ENCODE assay signal across 9 cellular contexts in the genomic region with DNA sequence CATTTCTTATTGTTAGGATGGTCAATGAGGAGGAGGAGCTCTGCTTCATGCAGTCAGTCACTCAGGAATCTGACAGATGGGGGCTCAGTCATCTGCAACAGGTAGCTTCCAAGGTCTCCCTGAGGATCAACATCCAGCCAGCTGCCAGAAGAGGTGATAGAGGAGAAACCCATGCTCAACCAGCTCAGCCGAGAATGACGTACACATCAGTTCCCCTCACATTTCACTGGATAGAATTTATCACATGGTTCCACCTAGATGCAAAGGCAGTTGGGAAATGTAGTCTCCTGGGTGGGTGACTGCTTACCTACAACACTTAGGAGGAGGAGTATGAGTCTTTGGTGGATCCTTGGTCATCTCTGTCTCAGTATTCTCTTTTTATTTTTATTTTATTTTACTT.
DNase-seq lines count a peak whose midpoint lies in the region; ATAC-seq and TF ChIP-seq lines count a peak whose summit lies in the region.
"Had no signal": no experiment of that assay in that cellular context is flagged by ENCODE, and none has a peak within 500 bp of the region (broad histone marks: within the 10 kb centered on the region; RNA-seq: fewer than 3 reads in every experiment).

No MANE protein-coding gene starts in this region.

- H3K4me3 ChIP-seq in transverse colon: no peak overlapping the region

- POLR2A ChIA-PET in RWPE1 (lab: Yijun Ruan, JAX; ENCODE audit: low non-redundant PET): interaction anchor here (0.8 kb wide), 1 partner anchor 13 kb away, joined by 5 read pairs; no protein-coding TSS in a partner anchor

- 10% methylated on average over 2 of the region's 2 CpGs; no CpG with 5 or more reads in 1 of the 2 donors for WGBS in transverse colon (ENCODE audit: low coverage in 1 of 2), 2 donors

- H3K36me3 ChIP-seq in transverse colon: no peaks in the 10 kb centered on the region

- H3K27me3 ChIP-seq in transverse colon: no peaks in the 10 kb centered on the region

- intact Hi-C loops in transverse colon (cut with DNase I; ENCODE audit: low total_unique reads): no loop called here

- no peak for TF ChIP-seq POLR2A in transverse colon (IDR thresholded peaks at IDR 0.05)

- TF ChIP-seq EP300 in transverse colon (IDR thresholded peaks at IDR 0.05; ENCODE audit: low read depth): no peak

- no peak for ATAC-seq in GM21423 (IDR thresholded peaks at IDR 0.05; ENCODE audit: unreplicated experiment)
- no peak for ATAC-seq in GM18909 (IDR thresholded peaks at IDR 0.05; ENCODE audit: poor library complexity, unreplicated experiment)

- H3K27ac ChIP-seq in RWPE1 (peak overlapping the region; percentile 89), transverse colon (peak overlapping the region in 1 of 4 donors; percentile 10)

- CTCF ChIA-PET in RWPE1 (lab: Yijun Ruan, JAX): interaction anchor here (2.6 kb wide), 1 partner anchor 12 kb away, joined by 13 read pairs; no protein-coding TSS in a partner anchor

- DNase-seq in DMS53 treated with DMSO at 0.1 percent for 48 hours (lab: John Stamatoyannopoulos, UW; ENCODE audit: unreplicated experiment) (peak; percentile 82), LHCN-M2 (ENCODE audit: low read depth) (peak; percentile 27), RWPE1 (ENCODE audit: low spot score) (peak; percentile 85), germinal center (ENCODE audit: low spot score) (peak; percentile 34), GM03348 (ENCODE audit: low spot score) (no peak), transverse colon (no peak)
- DNase-seq: right cardiac atrium had no signal

- in situ Hi-C loops in transverse colon (cut with MboI; ENCODE audit: low pct_ligation_motif_present in 1 of 4, low pct_unique_long_range_greater_than_20kb in 1 of 4, low sequenced_read_pairs in 3 of 4): loop anchor here in 1 of 4 donors (25.0 kb wide), 1 partner anchor 123 kb away; no protein-coding TSS in a partner anchor

- no peaks in the 10 kb centered on the region for H3K9me3 ChIP-seq in transverse colon

- H3K4me1 ChIP-seq in transverse colon: peaks cover 0 to 20% (median 10%) of the 10 kb centered on the region in 4 donors

- TF ChIP-seq CTCF in RWPE1 (conservative IDR thresholded peaks at IDR 0.05; ENCODE audit: low read depth): no peak
- no peak for TF ChIP-seq CTCF in transverse colon (IDR thresholded peaks at IDR 0.05)

Comparison
In these comparisons a context has a peak if more than half of its experiments do, and no peak if none do; other contexts are left out.
1. DNase-seq: peak in DMS53 treated with DMSO at 0.1 percent for 48 hours (single experiment), LHCN-M2 (single experiment), RWPE1 (single experiment) and germinal center (single experiment); none in GM03348 (single experiment) and transverse colon (single experiment).